In genomic region chr10:128898133-128898915, GRCh38 we compare ENCODE assay signal across 18 cellular contexts.
DNase-seq lines count a peak whose midpoint lies in the region; ATAC-seq and TF ChIP-seq lines count a peak whose summit lies in the region.
"Had no signal": no experiment of that assay in that cellular context is flagged by ENCODE, and none has a peak within 500 bp of the region (broad histone marks: within the 10 kb centered on the region; RNA-seq: fewer than 3 reads in every experiment).

No MANE protein-coding gene starts in this region.

- 84% methylated on average over 10 of the region's 10 CpGs for WGBS in HUES64
- 70% methylated on average over 10 of the region's 10 CpGs for WGBS in mesenchymal stem cell

- H3K36me3 ChIP-seq in HUES64 (ENCODE audit: insufficient read depth, low read length) (no peaks in the 10 kb centered on the region), iPS-15b (ENCODE audit: control insufficient read depth, insufficient read depth, low read length) (no peaks in the 10 kb centered on the region), mesenchymal stem cell (ENCODE audit: control insufficient read depth in 1 of 2, insufficient read depth in 2 of 2, low read depth in 1 of 2, low read length in 2 of 2) (no peaks in the 10 kb centered on the region)

- H3K79me1 ChIP-seq in mesenchymal stem cell (replicated peaks; ENCODE audit: low read length, poor library complexity, severe bottlenecking) = no peaks in the 10 kb centered on the region

- H2BK15ac ChIP-seq in mesenchymal stem cell (ENCODE audit: low read depth, poor library complexity, severe bottlenecking) = no peak overlapping the region

- no peak overlapping the region for H2AK5ac ChIP-seq in mesenchymal stem cell (ENCODE audit: low read length, severe bottlenecking)

- H3K18ac ChIP-seq in mesenchymal stem cell (ENCODE audit: low read depth in 1 of 2, low read length in 2 of 2) = no peak overlapping the region

- H3K9me3 ChIP-seq in HUES64 (ENCODE audit: insufficient read depth, low read depth, low read length) (no peaks in the 10 kb centered on the region), iPS-15b (ENCODE audit: control insufficient read depth, insufficient read depth, low read length) (no peaks in the 10 kb centered on the region), mesenchymal stem cell (ENCODE audit: control insufficient read depth, low read length) (peaks cover 4% of the 10 kb centered on the region)

- H3K4me3 ChIP-seq in HUES64 (ENCODE audit: low read length) = peak overlapping the region; percentile 37
- H3K4me3 ChIP-seq in iPS-15b (ENCODE audit: low read depth, low read length) = peak overlapping the region; percentile 33
- no peak overlapping the region for H3K4me3 ChIP-seq in mesenchymal stem cell (ENCODE audit: insufficient read depth in 1 of 2, low read depth in 1 of 2, low read length in 2 of 2)

- H3K4me1 ChIP-seq in HUES64 (ENCODE audit: insufficient read depth, low read length) (peaks cover 23% of the 10 kb centered on the region; the same call in 1 of the 2 replicates), iPS-15b (ENCODE audit: control insufficient read depth, insufficient read depth, low read length) (no peaks in the 10 kb centered on the region), mesenchymal stem cell (ENCODE audit: control insufficient read depth, insufficient read depth, low read depth, low read length) (no peaks in the 10 kb centered on the region)

- no peak overlapping the region for H4K8ac ChIP-seq in mesenchymal stem cell (ENCODE audit: low read length)

- H3K27ac ChIP-seq in HUES64 (ENCODE audit: low read depth, low read length) (no peak overlapping the region), mesenchymal stem cell (ENCODE audit: low read length, poor library complexity, severe bottlenecking) (no peak overlapping the region)

- no peak overlapping the region for H2BK120ac ChIP-seq in mesenchymal stem cell (ENCODE audit: low read depth, low read length)

- H2AFZ ChIP-seq in mesenchymal stem cell (ENCODE audit: low read depth, low read length) = no peak overlapping the region

- H4K91ac ChIP-seq in mesenchymal stem cell (ENCODE audit: low read length) = no peak overlapping the region

- DNase-seq in ELF-1 (ENCODE audit: low read depth, low spot score) (peak; percentile 3), omental fat pad (ENCODE audit: low spot score) (no peak), GM10266 (ENCODE audit: extremely low spot score) (no peak), mesenchymal stem cell (no peak)
- no peak for DNase-seq in activated effector memory CD4-positive, alpha-beta T cell treated with Interleukin-2 at 50 U/mL for 16 hours
- DNase-seq: ACHN; Calu3; CD4-positive, alpha-beta T cell; HCEC 1CT; MV-4-11; NCI-H1436; NCI-H2029 treated with DMSO at 0.1 percent for 48 hours; NCI-H510A; NCI-H82; SHP77 had no signal

- no peak overlapping the region for H3K4ac ChIP-seq in mesenchymal stem cell (ENCODE audit: low read depth in 1 of 2, low read length in 2 of 2)

- H3K14ac ChIP-seq in mesenchymal stem cell (ENCODE audit: low read length in 2 of 2) = no peak overlapping the region

- H2BK12ac ChIP-seq in mesenchymal stem cell (ENCODE audit: low read length in 2 of 2) = no peak overlapping the region

- peak; percentile 37 for ATAC-seq in omental fat pad (ENCODE audit: low FRiP score)
- ATAC-seq: Panc1 had no signal

- no peaks in the 10 kb centered on the region for H3K27me3 ChIP-seq in HUES64 (ENCODE audit: insufficient read depth, low read length)
- H3K27me3 ChIP-seq in iPS-15b (ENCODE audit: control insufficient read depth, insufficient read depth, low read length) = no peaks in the 10 kb centered on the region
- peaks cover 0 to 16% of the 10 kb centered on the region in 2 experiments for H3K27me3 ChIP-seq in mesenchymal stem cell (ENCODE audit: control insufficient read depth in 1 of 2, insufficient read depth in 1 of 2, low read length in 2 of 2)

- TF ChIP-seq CTCF in omental fat pad (IDR thresholded peaks at IDR 0.05) = no peak
- TF ChIP-seq CTCF in GM10266 (IDR thresholded peaks at IDR 0.05; ENCODE audit: control insufficient read depth, insufficient read depth, low read depth, missing control alignments) = no peak

- H3K4me2 ChIP-seq in mesenchymal stem cell (ENCODE audit: low read length, poor library complexity, severe bottlenecking) = no peak overlapping the region

- no peak overlapping the region for H3K9ac ChIP-seq in HUES64 (ENCODE audit: low read depth, low read length)
- H3K9ac ChIP-seq in iPS-15b (ENCODE audit: low read depth, low read length) = no peak overlapping the region
- no peak overlapping the region for H3K9ac ChIP-seq in mesenchymal stem cell (ENCODE audit: low read length)

- no peak overlapping the region for H3K23ac ChIP-seq in mesenchymal stem cell (ENCODE audit: low read length in 2 of 2)

- H2BK5ac ChIP-seq in mesenchymal stem cell (ENCODE audit: low read depth, low read length, poor library complexity, severe bottlenecking) = no peak overlapping the region

Comparison
In these comparisons a context has a peak if more than half of its experiments do, and no peak if none do; other contexts are left out.
1. H3K4me3 ChIP-seq: peak in HUES64 (single experiment) and iPS-15b (single experiment); none in mesenchymal stem cell (0 of 2).